Comparison of ENCODE assay signal across 16 cellular contexts in genomic region chr15:83112233-83112958, GRCh38. TPM values are rescaled to one million over a fixed set of nuclear protein-coding genes. Genes with fewer than 3 reads are reported as not detected.
DNase-seq lines count a peak whose midpoint lies in the region; TF ChIP-seq lines count a peak whose summit lies in the region.
"Had no signal": no experiment of that assay in that cellular context is flagged by ENCODE, and none has a peak within 500 bp of the region (broad histone marks: within the 10 kb centered on the region; RNA-seq: fewer than 3 reads in every experiment).

No MANE protein-coding gene starts in this region.

- no peaks in the 10 kb centered on the region for H4K20me1 ChIP-seq in neural cell (ENCODE audit: insufficient read depth)

- H3K9ac ChIP-seq in neural cell (ENCODE audit: low read length), result no peak overlapping the region

- CTCF ChIA-PET in activated CD4-positive, alpha-beta T cell treated with anti-CD3 and anti-CD28 coated beads, Interleukin-2, amount 10 ng/mL, durations not matched to agents 7 days and 5 days (lab: Charles Lee), result no interaction called here

- no peaks in the 10 kb centered on the region for H3K79me2 ChIP-seq in neural cell (replicated peaks; ENCODE audit: insufficient read depth, low read length)

- peaks cover 25% of the 10 kb centered on the region for H3K27me3 Mint-ChIP-seq in endothelial cell (ENCODE audit: unreplicated experiment)
- H3K27me3 Mint-ChIP-seq in activated CD4-positive, alpha-beta T cell treated with anti-CD3 and anti-CD28 coated beads, Interleukin-2, amount 10 ng/mL, durations not matched to agents 7 days and 5 days, result peaks cover 7% of the 10 kb centered on the region

- H3K27ac Mint-ChIP-seq in endothelial cell (ENCODE audit: unreplicated experiment), result peak overlapping the region; percentile 84
- H3K27ac Mint-ChIP-seq in activated CD4-positive, alpha-beta T cell treated with anti-CD3 and anti-CD28 coated beads, Interleukin-2, amount 10 ng/mL, durations not matched to agents 7 days and 5 days, result no peak overlapping the region
- H3K27ac Mint-ChIP-seq: activated CD4-positive, alpha-beta T cell treated with anti-CD3 and anti-CD28 coated beads for 36 hours had no signal

- H3K36me3 Mint-ChIP-seq in endothelial cell (ENCODE audit: low read depth, unreplicated experiment), result peaks cover 34% of the 10 kb centered on the region
- H3K36me3 Mint-ChIP-seq in activated CD4-positive, alpha-beta T cell treated with anti-CD3 and anti-CD28 coated beads, Interleukin-2, amount 10 ng/mL, durations not matched to agents 7 days and 5 days (ENCODE audit: low read depth), result peaks cover 33% of the 10 kb centered on the region

- peak overlapping the region; percentile 11 for H3K4me3 Mint-ChIP-seq in endothelial cell (ENCODE audit: unreplicated experiment)
- no peak overlapping the region for H3K4me3 Mint-ChIP-seq in activated CD4-positive, alpha-beta T cell treated with anti-CD3 and anti-CD28 coated beads, Interleukin-2, amount 10 ng/mL, durations not matched to agents 7 days and 5 days
- H3K4me3 Mint-ChIP-seq: activated CD4-positive, alpha-beta T cell treated with anti-CD3 and anti-CD28 coated beads for 36 hours had no signal

- H3K27me3 ChIP-seq in SJSA1 (replicated peaks) (peaks cover 12% of the 10 kb centered on the region), neural cell (ENCODE audit: insufficient read depth, low read depth, low read length) (peaks cover 17% of the 10 kb centered on the region)
- H3K27me3 ChIP-seq: ascending aorta had no signal

- no peaks in the 10 kb centered on the region for H3F3A ChIP-seq in neural cell (ENCODE audit: insufficient read depth, low read length, poor library complexity, severe bottlenecking)

- TF ChIP-seq CTCF in endothelial cell (IDR thresholded peaks at IDR 0.05; ENCODE audit: unreplicated experiment) (no peak), neural cell (IDR thresholded peaks at IDR 0.05; ENCODE audit: poor library complexity, severe bottlenecking) (no peak)

- H3K4me1 Mint-ChIP-seq in endothelial cell (ENCODE audit: unreplicated experiment), result peaks cover 53% of the 10 kb centered on the region
- peaks cover 27% of the 10 kb centered on the region for H3K4me1 Mint-ChIP-seq in activated CD4-positive, alpha-beta T cell treated with anti-CD3 and anti-CD28 coated beads, Interleukin-2, amount 10 ng/mL, durations not matched to agents 7 days and 5 days

- H2AFZ ChIP-seq in neural cell (ENCODE audit: low read depth, low read length), result no peak overlapping the region

- H3K4me2 ChIP-seq in neural cell (ENCODE audit: low read length), result no peak overlapping the region

- H3K4me1 ChIP-seq in SJSA1 (replicated peaks), result peaks cover 28% of the 10 kb centered on the region

- peak overlapping the region; percentile 49 for H3K27ac ChIP-seq in SJSA1
- no peak overlapping the region for H3K27ac ChIP-seq in neural cell (ENCODE audit: low read length)
- H3K27ac ChIP-seq: psoas muscle had no signal

- DNase-seq in AG20443 (ENCODE audit: low spot score), result peak; percentile 43
- peak; percentile 83 to 92 for DNase-seq in SJSA1 (ENCODE audit: low read depth in 1 of 2, low spot score in 2 of 2)
- DNase-seq in endothelial cell (ENCODE audit: low spot score), result peak; percentile 38
- DNase-seq in activated CD4-positive, alpha-beta T cell treated with anti-CD3 and anti-CD28 coated beads, Interleukin-2, amount 10 ng/mL, durations not matched to agents 7 days and 5 days, result no peak
- DNase-seq in nucleus accumbens (lab: John Stamatoyannopoulos, UW), result no peak
- no peak for DNase-seq in activated CD4-positive, CD25-positive, alpha-beta regulatory T cell treated with anti-CD3 and anti-CD28 coated beads, Interleukin-2, amount 50 U/mL, for 72 hours
- DNase-seq in NCI-H2227 (lab: John Stamatoyannopoulos, UW; ENCODE audit: unreplicated experiment), result no peak
- DNase-seq: activated CD4-positive, alpha-beta T cell treated with anti-CD3 and anti-CD28 coated beads for 36 hours; GOT3; mucosa of descending colon; NCI-H226; OCI-M1; stimulated activated naive CD4-positive, alpha-beta T cell treated with Interleukin-2 at 50 U/mL for 16 hours had no signal

- no peaks in the 10 kb centered on the region for H3K9me2 ChIP-seq in neural cell (ENCODE audit: insufficient read depth, low read length)

- H3K36me3 ChIP-seq in SJSA1 (no peaks in the 10 kb centered on the region; the same call in 1 of the 2 replicates), neural cell (ENCODE audit: insufficient read depth, low read length) (peaks cover 5% of the 10 kb centered on the region)

- no peak for TF ChIP-seq RAD21 in neural cell (conservative IDR thresholded peaks at IDR 0.05)

- H3K4me3 ChIP-seq in SJSA1 (no peak overlapping the region), neural cell (ENCODE audit: low read length) (no peak overlapping the region)
- H3K4me3 ChIP-seq: ascending aorta, mucosa of descending colon, psoas muscle had no signal

- H3K9me3 ChIP-seq in SJSA1 (replicated peaks), result no peaks in the 10 kb centered on the region
- H3K9me3 ChIP-seq in neural cell (ENCODE audit: low read length), result no peaks in the 10 kb centered on the region
- H3K9me3 ChIP-seq: ascending aorta, mucosa of descending colon, psoas muscle had no signal

- POLR2A ChIA-PET in activated CD4-positive, alpha-beta T cell treated with anti-CD3 and anti-CD28 coated beads, Interleukin-2, amount 10 ng/mL, durations not matched to agents 7 days and 5 days (lab: Charles Lee), result no interaction called here

- TF ChIP-seq EP300 in neural cell (conservative IDR thresholded peaks at IDR 0.05; ENCODE audit: poor library complexity, severe bottlenecking), result no peak

- H3K9me3 Mint-ChIP-seq in endothelial cell (ENCODE audit: unreplicated experiment), result no peaks in the 10 kb centered on the region
- no peaks in the 10 kb centered on the region for H3K9me3 Mint-ChIP-seq in activated CD4-positive, alpha-beta T cell treated with anti-CD3 and anti-CD28 coated beads, Interleukin-2, amount 10 ng/mL, durations not matched to agents 7 days and 5 days

TF ChIP-seq in neural cell, 6 proteins besides CTCF, POLR2A, EP300 and RAD21:
- TF ChIP-seq SMC3 (conservative IDR thresholded peaks at IDR 0.05; ENCODE audit: poor library complexity) (no peak), POLR2AphosphoS5 (IDR thresholded peaks at IDR 0.05) (peak; percentile 29)

RNA-seq across cellular contexts. Expression of gene TM6SF1, which starts 5.0 kb away (rescaled TPM):
- total RNA-seq in SJSA1 (2014; rRNA removed; shearing (Covaris generic)), result 0.38 and 2.2 TPM in 2 replicates
- 6.0 TPM for total RNA-seq in endothelial cell (ENCODE audit: unreplicated experiment)
- polyA plus RNA-seq in neural cell, result 0.16 TPM in 1 of 2 replicates, not detected in the other
- 0.49 and 1.5 TPM in 2 replicates for polyA minus RNA-seq in neural cell
- total RNA-seq in activated CD4-positive, alpha-beta T cell treated with anti-CD3 and anti-CD28 coated beads, Interleukin-2, amount 10 ng/mL, durations not matched to agents 7 days and 5 days, result 10 to 100 TPM in 1 of 2 experiments, 1 to 10 TPM in 1; 9.4 to 12.5 TPM

RNA-seq across cellular contexts. Expression of gene BTBD1, which starts 45.3 kb away (rescaled TPM):
- 100 and 122 TPM in 2 replicates for total RNA-seq in SJSA1 (2014; rRNA removed; shearing (Covaris generic))
- total RNA-seq in endothelial cell (ENCODE audit: unreplicated experiment), result 47.2 TPM
- polyA plus RNA-seq in neural cell, result 153 and 156 TPM in 2 replicates
- polyA minus RNA-seq in neural cell, result 147 and 152 TPM in 2 replicates
- 10 to 100 TPM; 50.4 to 61.0 TPM for total RNA-seq in activated CD4-positive, alpha-beta T cell treated with anti-CD3 and anti-CD28 coated beads, Interleukin-2, amount 10 ng/mL, durations not matched to agents 7 days and 5 days

Comparison
In these comparisons a context has a peak if more than half of its experiments do, and no peak if none do; other contexts are left out.
1. DNase-seq: peak in AG20443 (single experiment), SJSA1 (2 of 2) and endothelial cell (single experiment); none in activated CD4-positive, alpha-beta T cell treated with anti-CD3 and anti-CD28 coated beads, Interleukin-2, amount 10 ng/mL, durations not matched to agents 7 days and 5 days (single experiment), nucleus accumbens (0 of 56), activated CD4-positive, CD25-positive, alpha-beta regulatory T cell treated with anti-CD3 and anti-CD28 coated beads, Interleukin-2, amount 50 U/mL, for 72 hours (single experiment) and NCI-H2227 (single experiment).